In genomic region chr10:129491123-129491734, GRCh38 we compare ENCODE assay signal across 15 cellular contexts. TPM values are rescaled to one million over a fixed set of nuclear protein-coding genes. Genes with fewer than 3 reads are reported as not detected.
A peak's percentile ranks its signal among the peaks of the same experiment; 100 is the strongest.
DNase-seq lines count a peak whose midpoint lies in the region; ATAC-seq and TF ChIP-seq lines count a peak whose summit lies in the region.
"Had no signal": no experiment of that assay in that cellular context is flagged by ENCODE, and none has a peak within 500 bp of the region (broad histone marks: within the 10 kb centered on the region; RNA-seq: fewer than 3 reads in every experiment).

No MANE protein-coding gene starts in this region.

- TF ChIP-seq CTCF in HEK293 (tag by site-specific recombination; IDR thresholded peaks at IDR 0.05) (no peak), fibroblast of villous mesenchyme (IDR thresholded peaks at IDR 0.05; ENCODE audit: insufficient read depth, low read depth, low read length) (no peak)

- no peaks in the 10 kb centered on the region; the same call in 1 of the 2 replicates for H3K9me3 ChIP-seq in HEK293 (ENCODE audit: control insufficient read depth, insufficient read depth, low read depth, low read length)

- no peak for ATAC-seq in sciatic nerve
- ATAC-seq: left colon; stimulated activated naive B cell treated with anti-CD40 and anti-IgM and Interleukin-4, amounts not matched to agents 10 μg/mL and 1 μg/mL and 100 μg/mL, for 72 hours had no signal

- no peak overlapping the region for H3K4me3 ChIP-seq in HEK293 (ENCODE audit: low read depth, low read length)
- no peak overlapping the region for H3K4me3 ChIP-seq in fibroblast of villous mesenchyme (ENCODE audit: low read depth, low read length)
- H3K4me3 ChIP-seq: smooth muscle cell had no signal

- H3K27ac ChIP-seq in HEK293 (ENCODE audit: extremely low read depth, low read depth, low read length) = no peak overlapping the region

- H3K4me1 ChIP-seq in HEK293 (ENCODE audit: control insufficient read depth, insufficient read depth, low read length) = no peaks in the 10 kb centered on the region
- H3K4me1 ChIP-seq: BE2C had no signal

- intact Hi-C loops in sciatic nerve (cut with DNase I) = no loop called here

- CTCF ChIA-PET in HEK293 (lab: Yijun Ruan, JAX) = interaction anchor here (0.6 kb wide), 1 partner anchor 1197 kb away, joined by 4 read pairs; no protein-coding TSS in a partner anchor

- DNase-seq in CD1c-positive myeloid dendritic cell (ENCODE audit: extremely low spot score) (peak; percentile 10), amniotic epithelial cell (ENCODE audit: low read depth) (peak; percentile 36), fibroblast of villous mesenchyme (ENCODE audit: low read depth) (peak; percentile 12), sciatic nerve (ENCODE audit: low spot score) (no peak), OCI-M2 (lab: John Stamatoyannopoulos, UW; ENCODE audit: unreplicated experiment) (no peak), NCI-H2107 (lab: John Stamatoyannopoulos, UW) (no peak)
- DNase-seq: activated B cell treated with CpG ODN at 0.5 μM for 24 hours; activated naive CD4-positive, alpha-beta T cell; BE2C; DMS79 treated with DMSO at 0.1 percent for 48 hours; left colon; RPMI8226; stimulated activated naive B cell treated with anti-CD40 and anti-IgM and Interleukin-4, amounts not matched to agents 10 μg/mL and 1 μg/mL and 100 μg/mL, for 72 hours had no signal

- POLR2A ChIA-PET in HEK293 (lab: Yijun Ruan, JAX) = no interaction called here

- H3K36me3 ChIP-seq in HEK293 (ENCODE audit: control insufficient read depth in 2 of 2, insufficient read depth in 1 of 2, low read length in 2 of 2) = no peaks in the 10 kb centered on the region
- H3K36me3 ChIP-seq: BE2C had no signal

TF ChIP-seq in HEK293, 187 proteins besides CTCF, POLR2A, EP300 and RAD21:
- TF ChIP-seq ZNF610 (tag by site-specific recombination; IDR thresholded peaks at IDR 0.05; ENCODE audit: borderline replicate concordance) = 0 out of 2 replicates have a peak, but pooled peaks have one; percentile 55
- TF ChIP-seq ZNF157 (tag by site-specific recombination; IDR thresholded peaks at IDR 0.05) = no peak
- peak; percentile 91; the same call in 1 of the 2 replicates for TF ChIP-seq ZNF280D (tag by site-specific recombination; IDR thresholded peaks at IDR 0.05)
- no peak for TF ChIP-seq ZNF404 (tag by site-specific recombination; IDR thresholded peaks at IDR 0.05)
- no peak for TF ChIP-seq ZNF214 (tag by site-specific recombination; IDR thresholded peaks at IDR 0.05; ENCODE audit: borderline replicate concordance)
- peak; percentile 36 for TF ChIP-seq ZNF510 (tag by site-specific recombination; IDR thresholded peaks at IDR 0.05; ENCODE audit: insufficient replicate concordance)
- no peak; the same call in 1 of the 2 replicates for TF ChIP-seq KLF8 (tag by site-specific recombination; IDR thresholded peaks at IDR 0.05)
- no peak for TF ChIP-seq PRDM4 (tag by site-specific recombination; IDR thresholded peaks at IDR 0.05)
- peak; percentile 97 for TF ChIP-seq SETDB1 (IDR thresholded peaks at IDR 0.05; ENCODE audit: insufficient read length, low read length)
- TF ChIP-seq ZBTB44 (tag by site-specific recombination; IDR thresholded peaks at IDR 0.05) = 0 out of 2 replicates have a peak, but pooled peaks have one; percentile 14
- peak; percentile 86 for TF ChIP-seq ZNF626 (tag by site-specific recombination; IDR thresholded peaks at IDR 0.05)
- TF ChIP-seq ZNF701 (tag by site-specific recombination; IDR thresholded peaks at IDR 0.05) = no peak
- no peak for TF ChIP-seq ZNF658 (tag by site-specific recombination; IDR thresholded peaks at IDR 0.05)
- TF ChIP-seq INSM2 (tag by site-specific recombination; IDR thresholded peaks at IDR 0.05) = no peak
- no peak for TF ChIP-seq MZF1 (tag by site-specific recombination; IDR thresholded peaks at IDR 0.05; ENCODE audit: borderline replicate concordance)
- TF ChIP-seq ZNF558 (tag by site-specific recombination; IDR thresholded peaks at IDR 0.05) = peak; percentile 73; the same call in 1 of the 2 replicates
- TF ChIP-seq TRIM28 (IDR thresholded peaks at IDR 0.05; ENCODE audit: borderline replicate concordance, low read length) = peak; percentile 100
- TF ChIP-seq ZNF529 (tag by site-specific recombination; IDR thresholded peaks at IDR 0.05; ENCODE audit: insufficient replicate concordance) = peak; percentile 48
- peak; percentile 77 for TF ChIP-seq ZNF549 (tag by site-specific recombination; IDR thresholded peaks at IDR 0.05)
- 0 out of 2 replicates have a peak, but pooled peaks have one; percentile 33 for TF ChIP-seq ZNF639 (tag by site-specific recombination; IDR thresholded peaks at IDR 0.05)
- no peak for TF ChIP-seq ZNF629 (tag by site-specific recombination; IDR thresholded peaks at IDR 0.05)

RNA-seq across cellular contexts. Expression of gene MGMT, which starts 24.2 kb away (rescaled TPM):
- total RNA-seq in fibroblast of villous mesenchyme (10.4 and 19.0 TPM in 2 replicates), sciatic nerve (24.5 TPM)

Comparison
In these comparisons a context has a peak if more than half of its experiments do, and no peak if none do; other contexts are left out.
1. DNase-seq: peak in CD1c-positive myeloid dendritic cell (single experiment), amniotic epithelial cell (single experiment) and fibroblast of villous mesenchyme (single experiment); none in sciatic nerve (single experiment), OCI-M2 (single experiment) and NCI-H2107 (single experiment).